In genomic region chr2:148048475-148049221, GRCh38 we compare ENCODE assay signal across 8 cellular contexts. TPM values are rescaled to one million over a fixed set of nuclear protein-coding genes. Genes with fewer than 3 reads are reported as not detected.
DNase-seq lines count a peak whose midpoint lies in the region; ATAC-seq and TF ChIP-seq lines count a peak whose summit lies in the region.

No MANE protein-coding gene starts in this region.

- ATAC-seq in GM18517 (IDR thresholded peaks at IDR 0.05; ENCODE audit: unreplicated experiment): peak; percentile 58
- peak; percentile 76 for ATAC-seq in GM21786 (IDR thresholded peaks at IDR 0.05; ENCODE audit: unreplicated experiment)
- no peak for ATAC-seq in lower lobe of right lung

- peaks cover 4% of the 10 kb centered on the region for H3K4me1 ChIP-seq in lower lobe of right lung

- DNase-seq in HT1080 (ENCODE audit: low read depth) (peak; percentile 54), iris pigment epithelial cell (ENCODE audit: low read depth) (peak; percentile 56), NCI-H1092 treated with DMSO at 0.1 percent for 48 hours (lab: John Stamatoyannopoulos, UW) (no peak), T-helper 9 cell (no peak), anterior cingulate cortex (lab: John Stamatoyannopoulos, UW) (no peak), lower lobe of right lung (no peak)

- no peak overlapping the region for H3K4me3 ChIP-seq in lower lobe of right lung

- no peaks in the 10 kb centered on the region for H3K36me3 ChIP-seq in lower lobe of right lung

- no peaks in the 10 kb centered on the region for H3K9me3 ChIP-seq in lower lobe of right lung

- intact Hi-C loops in lower lobe of right lung (cut with DNase I): no loop called here

- H3K27ac ChIP-seq in lower lobe of right lung: no peak overlapping the region

- H3K27me3 ChIP-seq in lower lobe of right lung (ENCODE audit: low read depth): no peaks in the 10 kb centered on the region

- no peak for TF ChIP-seq CTCF in lower lobe of right lung (IDR thresholded peaks at IDR 0.05)

RNA-seq across cellular contexts. Expression of gene MBD5, which starts 27.8 kb away (rescaled TPM):
- total RNA-seq in HT1080 (2014; rRNA removed; shearing (Covaris generic)): 3.7 and 7.1 TPM in 2 replicates
- 10.2 and 12.8 TPM in 2 replicates for polyA plus RNA-seq in HT1080 (2015; cell fraction: cytosol; rRNA removed)
- 10.5 and 14.3 TPM in 2 replicates for polyA plus RNA-seq in HT1080 (2015; cell fraction: nucleus; rRNA removed)
- total RNA-seq in lower lobe of right lung: 46.3 TPM

RNA-seq across cellular contexts. Expression of gene ORC4, which starts 28.1 kb away (rescaled TPM):
- total RNA-seq in HT1080 (2014; rRNA removed; shearing (Covaris generic)): 56.9 and 59.1 TPM in 2 replicates
- 63.2 and 63.4 TPM in 2 replicates for polyA plus RNA-seq in HT1080 (2015; cell fraction: cytosol; rRNA removed)
- polyA plus RNA-seq in HT1080 (2015; cell fraction: nucleus; rRNA removed): 99.8 and 101 TPM in 2 replicates
- 41.3 TPM for total RNA-seq in lower lobe of right lung

Comparison
In these comparisons a context has a peak if more than half of its experiments do, and no peak if none do; other contexts are left out.
1. ATAC-seq: peak in GM18517 (single experiment) and GM21786 (single experiment); none in lower lobe of right lung (0 of 2).
2. DNase-seq: peak in HT1080 (single experiment) and iris pigment epithelial cell (single experiment); none in NCI-H1092 treated with DMSO at 0.1 percent for 48 hours (single experiment), T-helper 9 cell (single experiment), anterior cingulate cortex (0 of 58) and lower lobe of right lung (single experiment).